Comparison of ENCODE assay signal across 8 cellular contexts in the genomic region with DNA sequence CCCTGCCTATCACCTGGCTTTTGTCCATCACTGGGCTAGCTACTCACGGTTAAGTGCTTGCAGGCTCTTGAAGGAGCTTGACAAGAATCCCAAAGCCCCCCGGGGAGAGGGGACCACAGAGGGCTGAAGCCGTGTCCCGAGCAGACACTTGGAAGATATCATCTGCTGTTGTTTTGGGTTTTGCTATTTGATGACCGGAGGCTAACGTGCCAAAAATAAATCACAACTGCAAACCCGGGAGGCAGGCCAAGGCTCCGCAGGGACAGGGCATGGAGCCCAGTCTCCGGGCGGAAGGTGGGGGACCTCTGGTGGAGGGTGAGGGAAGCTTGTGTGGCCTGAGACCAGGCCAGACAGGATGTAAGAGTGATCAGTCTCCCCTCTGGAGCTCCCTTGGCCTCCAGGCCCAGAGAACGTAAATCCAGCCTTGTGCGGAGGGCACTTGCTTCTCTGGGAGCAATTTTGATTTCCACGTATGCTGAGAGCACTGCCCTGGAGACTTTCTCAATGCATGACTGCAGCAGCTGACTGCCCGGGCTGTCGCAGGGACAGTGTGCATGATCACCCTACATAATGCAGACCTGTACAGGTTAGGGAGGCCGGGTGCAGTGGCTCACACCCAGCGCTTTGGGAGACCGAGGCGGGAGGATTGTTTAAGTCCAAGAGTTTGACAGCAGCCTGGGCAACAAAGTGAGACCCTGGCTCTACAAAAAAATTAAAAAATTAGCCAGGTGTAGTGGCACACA. TPM values are rescaled to one million over a fixed set of nuclear protein-coding genes. Genes with fewer than 3 reads are reported as not detected.
A peak's percentile ranks its signal among the peaks of the same experiment; 100 is the strongest.
DNase-seq lines count a peak whose midpoint lies in the region; ATAC-seq and TF ChIP-seq lines count a peak whose summit lies in the region.

A gene (minus strand): TSS at position 164 of the 743 bp plus-strand sequence. CDS start 4,011 bp downstream, outside the sequence.

- peak within 1 kb of the TSS; percentile 49 for H3K4me2 ChIP-seq in skeletal muscle satellite cell (ENCODE audit: low read length)

- POLR2A ChIA-PET in BJ (lab: Charles Lee), result interaction anchor here (0.5 to 0.9 kb wide), 3 partner anchors 12 to 42 kb away, joined by 3 to 4 read pairs (median 4); a partner anchor contains a TSS

- peak; percentile 67 for DNase-seq in BJ (ENCODE audit: low read depth)
- DNase-seq in LoVo (ENCODE audit: low spot score), result peak; percentile 20
- peak; percentile 9 to 87 (median 72) for DNase-seq in anterior cingulate cortex (lab: John Stamatoyannopoulos, UW)
- peak; percentile 87 for DNase-seq in hepatic stellate cell (ENCODE audit: low spot score)
- DNase-seq in activated CD8-positive, alpha-beta memory T cell treated with anti-CD3 and anti-CD28 coated beads, Interleukin-2, amount 50 U/mL, for 48 hours, result no peak
- no peak for DNase-seq in activated gamma-delta T cell (lab: John Stamatoyannopoulos, UW)

- CTCF ChIA-PET in BJ (lab: Yijun Ruan, JAX), result interaction anchor here (0.7 to 3.3 kb wide), 17 partner anchors 8 to 451 kb away, joined by 3 to 24 read pairs (median 3); a partner anchor contains a TSS

- peaks cover 17% of the 10 kb centered on the region for H3K4me1 ChIP-seq in skeletal muscle satellite cell (ENCODE audit: control insufficient read depth, insufficient read depth, low read length)

- H3K4me3 ChIP-seq in BJ (ENCODE audit: low read depth, low read length) (no peak within 1 kb of the TSS), skeletal muscle satellite cell (ENCODE audit: low read length) (peak within 1 kb of the TSS; percentile 2)

- H3K27me3 ChIP-seq in BJ (ENCODE audit: control insufficient read depth, insufficient read depth, low read length), result no peaks in the 10 kb centered on the region
- no peaks in the 10 kb centered on the region for H3K27me3 ChIP-seq in skeletal muscle satellite cell (ENCODE audit: control insufficient read depth, insufficient read depth, low read length)

- no peaks in the 10 kb centered on the region for H3K9me3 ChIP-seq in skeletal muscle satellite cell (replicated peaks; ENCODE audit: low read length)

- H3K9ac ChIP-seq in skeletal muscle satellite cell (ENCODE audit: low read depth, low read length), result peak within 1 kb of the TSS; percentile 3

- peak; percentile 85 for TF ChIP-seq CTCF in BJ (IDR thresholded peaks at IDR 0.05; ENCODE audit: insufficient read depth, low read depth, low read length)

- no peaks in the 10 kb centered on the region for H3K36me3 ChIP-seq in BJ (ENCODE audit: control insufficient read depth, insufficient read depth, low read length)
- H3K36me3 ChIP-seq in skeletal muscle satellite cell (ENCODE audit: insufficient read depth, low read length), result no peaks in the 10 kb centered on the region

- ATAC-seq in HG03095 (IDR thresholded peaks at IDR 0.05; ENCODE audit: unreplicated experiment), result no peak

RNA-seq across cellular contexts. Expression of the gene that starts here (rescaled TPM):
- polyA plus RNA-seq in BJ (2011; rRNA removed), result 0.16 and 0.39 TPM in 2 replicates
- polyA minus RNA-seq in BJ (2011; rRNA and poly(A)+ RNA removed), result 0.19 and 0.62 TPM in 2 replicates
- total RNA-seq in skeletal muscle satellite cell (2012; rRNA removed), result 1.1 and 2.0 TPM in 2 replicates

Comparison
In these comparisons a context has a peak if more than half of its experiments do, and no peak if none do; other contexts are left out.
1. Peak in DNase-seq in BJ; RNA of the gene not detected or under 1 TPM.
2. DNase-seq: peak in LoVo (single experiment), anterior cingulate cortex (58 of 58) and hepatic stellate cell (single experiment); none in activated CD8-positive, alpha-beta memory T cell treated with anti-CD3 and anti-CD28 coated beads, Interleukin-2, amount 50 U/mL, for 48 hours (single experiment) and activated gamma-delta T cell (single experiment).